Comparison of ENCODE assay signal across 15 cellular contexts in the genomic region with DNA sequence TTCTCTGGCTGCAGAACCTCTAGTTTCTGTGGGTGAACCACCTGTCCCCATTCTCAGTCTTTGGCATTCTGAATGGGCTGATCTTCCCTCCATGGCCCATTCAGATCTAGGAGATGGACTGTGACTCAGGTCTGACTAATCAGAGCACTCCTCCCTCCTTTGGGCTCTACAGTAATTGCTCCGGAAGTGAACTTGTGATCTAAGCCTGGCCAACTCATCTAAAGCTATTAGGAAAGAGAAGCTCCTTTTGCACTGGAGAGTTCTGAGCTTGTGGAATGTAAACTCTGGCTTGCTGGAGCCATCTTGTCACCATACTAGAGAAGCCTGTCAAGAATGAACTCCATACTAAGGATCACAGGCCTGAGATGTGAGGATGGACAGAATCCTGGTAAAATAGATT.
A peak's percentile ranks its signal among the peaks of the same experiment; 100 is the strongest.
DNase-seq lines count a peak whose midpoint lies in the region; ATAC-seq, FAIRE-seq and TF ChIP-seq lines count a peak whose summit lies in the region.
"Had no signal": no experiment of that assay in that cellular context is flagged by ENCODE, and none has a peak within 500 bp of the region (broad histone marks: within the 10 kb centered on the region; RNA-seq: fewer than 3 reads in every experiment).

No MANE protein-coding gene starts in this region.

- peaks cover 16% of the 10 kb centered on the region for H3K4me1 Mint-ChIP-seq in HFFc6 (ENCODE audit: low read depth)
- H3K4me1 Mint-ChIP-seq in activated CD4-positive, alpha-beta T cell treated with anti-CD3 and anti-CD28 coated beads, Interleukin-2, amount 10 ng/mL, durations not matched to agents 7 days and 5 days = no peaks in the 10 kb centered on the region
- H3K4me1 Mint-ChIP-seq: neural crest cell had no signal

- POLR2A ChIA-PET in A549 (lab: Yijun Ruan, JAX) = no interaction called here
- POLR2A ChIA-PET in activated CD4-positive, alpha-beta T cell treated with anti-CD3 and anti-CD28 coated beads, Interleukin-2, amount 10 ng/mL, durations not matched to agents 7 days and 5 days (lab: Charles Lee) = no interaction called here

- H3K9me3 Mint-ChIP-seq in HFFc6 = peaks cover 13% of the 10 kb centered on the region
- peaks cover 6% of the 10 kb centered on the region for H3K9me3 Mint-ChIP-seq in activated CD4-positive, alpha-beta T cell treated with anti-CD3 and anti-CD28 coated beads, Interleukin-2, amount 10 ng/mL, durations not matched to agents 7 days and 5 days

- peak in 1 of 2 experiments; percentile 27 for DNase-seq in A549 (ENCODE audit: low read depth in 1 of 2, low spot score in 1 of 2)
- DNase-seq in HFFc6 = peak; percentile 63
- DNase-seq in SK-MEL-5 (ENCODE audit: low read depth, low spot score) = peak; percentile 29
- DNase-seq in activated CD4-positive, alpha-beta T cell treated with anti-CD3 and anti-CD28 coated beads, Interleukin-2, amount 10 ng/mL, durations not matched to agents 7 days and 5 days = no peak
- DNase-seq: Right ventricle myocardium superior, upper lobe of left lung had no signal

- CTCF ChIA-PET in A549 (lab: Yijun Ruan, JAX) = no interaction called here
- CTCF ChIA-PET in activated CD4-positive, alpha-beta T cell treated with anti-CD3 and anti-CD28 coated beads, Interleukin-2, amount 10 ng/mL, durations not matched to agents 7 days and 5 days (lab: Charles Lee) = no interaction called here

- 0% methylated on average over 1 of the region's 1 CpG for WGBS in A549 (ENCODE audit: missing lambda C conversion rate)
- WGBS in gastroesophageal sphincter (ENCODE audit: low coverage in 1 of 2), 2 donors = 17% methylated on average over 1 of the region's 1 CpG; no CpG with 5 or more reads in 1 of the 2 donors

- peaks cover 9% of the 10 kb centered on the region; the same call in 1 of the 2 replicates for H3K36me3 Mint-ChIP-seq in HFFc6 (ENCODE audit: low read depth)
- H3K36me3 Mint-ChIP-seq in activated CD4-positive, alpha-beta T cell treated with anti-CD3 and anti-CD28 coated beads, Interleukin-2, amount 10 ng/mL, durations not matched to agents 7 days and 5 days (ENCODE audit: low read depth) = no peaks in the 10 kb centered on the region
- H3K36me3 Mint-ChIP-seq: activated naive CD8-positive, alpha-beta T cell had no signal

- no peaks in the 10 kb centered on the region for H3K36me3 ChIP-seq in gastroesophageal sphincter
- H3K36me3 ChIP-seq: upper lobe of left lung had no signal

- FAIRE-seq in A549 (lab: Jason Lieb, UNC) = no peak
- FAIRE-seq: colon, GM18507 had no signal

- H3K4me3 ChIP-seq in A549 (no peak overlapping the region), gastroesophageal sphincter (no peak overlapping the region)
- H3K4me3 ChIP-seq: upper lobe of left lung had no signal

- H3K4me3 Mint-ChIP-seq in HFFc6 = peak overlapping the region; percentile 25; the same call in 1 of the 2 replicates
- H3K4me3 Mint-ChIP-seq in activated CD4-positive, alpha-beta T cell treated with anti-CD3 and anti-CD28 coated beads, Interleukin-2, amount 10 ng/mL, durations not matched to agents 7 days and 5 days = no peak overlapping the region
- H3K4me3 Mint-ChIP-seq: activated naive CD8-positive, alpha-beta T cell; neural crest cell had no signal

- TF ChIP-seq RAD21 in A549 (conservative IDR thresholded peaks at IDR 0.05 in 1 of 2, IDR thresholded peaks at IDR 0.05 in 1 of 2) = no peak

- H3K27ac Mint-ChIP-seq in HFFc6 = peak overlapping the region; percentile 50; the same call in 1 of the 2 replicates
- H3K27ac Mint-ChIP-seq in activated CD4-positive, alpha-beta T cell treated with anti-CD3 and anti-CD28 coated beads, Interleukin-2, amount 10 ng/mL, durations not matched to agents 7 days and 5 days = no peak overlapping the region
- H3K27ac Mint-ChIP-seq: activated naive CD8-positive, alpha-beta T cell had no signal

- in situ Hi-C loops in SK-MEL-5 (cut with HindIII; ENCODE audit: low pct_unique_long_range_greater_than_20kb, low sequenced_read_pairs) = no loop called here

- H3K4me1 ChIP-seq in A549 (no peaks in the 10 kb centered on the region), gastroesophageal sphincter (peaks cover 2 to 20% (median 6%) of the 10 kb centered on the region in 3 donors)
- H3K4me1 ChIP-seq: upper lobe of left lung had no signal

- TF ChIP-seq EP300 in A549 (IDR thresholded peaks at IDR 0.05) = no peak
- no peak for TF ChIP-seq EP300 in gastroesophageal sphincter (IDR thresholded peaks at IDR 0.05)

- no peak for TF ChIP-seq POLR2A in A549 (IDR thresholded peaks at IDR 0.05; ENCODE audit: low read length)
- TF ChIP-seq POLR2A in gastroesophageal sphincter (IDR thresholded peaks at IDR 0.05) = no peak

- no peaks in the 10 kb centered on the region for H3K27me3 ChIP-seq in gastroesophageal sphincter
- H3K27me3 ChIP-seq: upper lobe of left lung had no signal

- H3K27ac ChIP-seq in A549 = no peak overlapping the region
- peak overlapping the region in 3 of 4 donors; percentile 12 to 44 (median 28) for H3K27ac ChIP-seq in gastroesophageal sphincter
- H3K27ac ChIP-seq: upper lobe of left lung had no signal

- H3K4me2 ChIP-seq in A549 = no peak overlapping the region

- TF ChIP-seq CTCF in A549 (IDR thresholded peaks at IDR 0.05) (no peak), HFFc6 (IDR thresholded peaks at IDR 0.05) (no peak), gastroesophageal sphincter (IDR thresholded peaks at IDR 0.05) (no peak)

- ATAC-seq in A549 = peak; percentile 51 to 62; a peak in 2 of 6 replicates
- peak; percentile 85 for ATAC-seq in gastroesophageal sphincter
- ATAC-seq in HG03460 (IDR thresholded peaks at IDR 0.05; ENCODE audit: unreplicated experiment) = no peak
- ATAC-seq in HG02981 (IDR thresholded peaks at IDR 0.05; ENCODE audit: unreplicated experiment) = no peak
- no peak for ATAC-seq in HG03095 (IDR thresholded peaks at IDR 0.05; ENCODE audit: unreplicated experiment)
- ATAC-seq: left lobe of liver had no signal

- H3K9me3 ChIP-seq in A549 (no peaks in the 10 kb centered on the region), gastroesophageal sphincter (peaks cover 0 to 4% (median 0%) of the 10 kb centered on the region in 3 donors)
- H3K9me3 ChIP-seq: upper lobe of left lung had no signal

- H3K27me3 Mint-ChIP-seq in HFFc6 (ENCODE audit: insufficient read depth) = peaks cover 1% of the 10 kb centered on the region; the same call in 1 of the 2 replicates
- H3K27me3 Mint-ChIP-seq in activated CD4-positive, alpha-beta T cell treated with anti-CD3 and anti-CD28 coated beads, Interleukin-2, amount 10 ng/mL, durations not matched to agents 7 days and 5 days = no peaks in the 10 kb centered on the region
- H3K27me3 Mint-ChIP-seq: activated naive CD8-positive, alpha-beta T cell had no signal

TF ChIP-seq in A549, 52 proteins besides CTCF, POLR2A, EP300 and RAD21 (continues in another document):
- no peak for TF ChIP-seq HOXB13 (CRISPR knock-in tag; IDR thresholded peaks at IDR 0.05; ENCODE audit: low read depth)
- no peak for TF ChIP-seq SREBF2 (IDR thresholded peaks at IDR 0.05)
- no peak for TF ChIP-seq RARB (CRISPR knock-in tag; IDR thresholded peaks at IDR 0.05)
- TF ChIP-seq FOXS1 (CRISPR knock-in tag; IDR thresholded peaks at IDR 0.05) = no peak
- no peak for TF ChIP-seq HES2 (IDR thresholded peaks at IDR 0.05)
- no peak for TF ChIP-seq CBX8 (IDR thresholded peaks at IDR 0.05)
- TF ChIP-seq ZSCAN20 (CRISPR knock-in tag; IDR thresholded peaks at IDR 0.05) = no peak
- no peak for TF ChIP-seq HOXA7 (CRISPR knock-in tag; IDR thresholded peaks at IDR 0.05)
- TF ChIP-seq NR3C1 (IDR thresholded peaks at IDR 0.05) = no peak
- TF ChIP-seq EHF (CRISPR knock-in tag; IDR thresholded peaks at IDR 0.05) = no peak
- TF ChIP-seq BCL3 (IDR thresholded peaks at IDR 0.05) = no peak
- no peak for TF ChIP-seq CHD4 (IDR thresholded peaks at IDR 0.05; ENCODE audit: borderline replicate concordance)
- no peak for TF ChIP-seq EHMT2 (IDR thresholded peaks at IDR 0.05; ENCODE audit: low read depth)
- TF ChIP-seq GATA3 (IDR thresholded peaks at IDR 0.05; ENCODE audit: borderline replicate concordance) = no peak
- no peak for TF ChIP-seq CBX2 (IDR thresholded peaks at IDR 0.05; ENCODE audit: borderline replicate concordance, low read depth)
- TF ChIP-seq, protein P1, sequence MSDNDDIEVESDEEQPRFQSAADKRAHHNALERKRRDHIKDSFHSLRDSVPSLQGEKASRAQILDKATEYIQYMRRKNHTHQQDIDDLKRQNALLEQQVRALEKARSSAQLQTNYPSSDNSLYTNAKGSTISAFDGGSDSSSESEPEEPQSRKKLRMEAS (IDR thresholded peaks at IDR 0.05) = no peak
- TF ChIP-seq JUNB (IDR thresholded peaks at IDR 0.05) = no peak
- TF ChIP-seq PBX3 (IDR thresholded peaks at IDR 0.05) = no peak

Comparison
In these comparisons a context has a peak if more than half of its experiments do, and no peak if none do; other contexts are left out.
1. ATAC-seq: peak in A549 (2 of 2) and gastroesophageal sphincter (single experiment); none in HG03460 (single experiment), HG02981 (single experiment) and HG03095 (single experiment).
2. H3K27ac ChIP-seq: peak in gastroesophageal sphincter (3 of 4); none in A549 (0 of 2).